Comparison of ENCODE assay signal across 18 cellular contexts in genomic region chr3:190008432-190008831, GRCh38.
DNase-seq lines count a peak whose midpoint lies in the region; TF ChIP-seq lines count a peak whose summit lies in the region.
"Had no signal": no experiment of that assay in that cellular context is flagged by ENCODE, and none has a peak within 500 bp of the region (broad histone marks: within the 10 kb centered on the region; RNA-seq: fewer than 3 reads in every experiment).

No MANE protein-coding gene starts in this region.

- H4K91ac ChIP-seq in H9 (ENCODE audit: insufficient read length, low read depth, low read length) = no peak overlapping the region

- H3K9me3 Mint-ChIP-seq in H9 = no peaks in the 10 kb centered on the region
- H3K9me3 Mint-ChIP-seq in activated naive CD4-positive, alpha-beta T cell treated with anti-CD3 and anti-CD28 coated beads, Interleukin-2, amount 10 ng/mL, durations not matched to agents 7 days and 5 days = no peaks in the 10 kb centered on the region
- H3K9me3 Mint-ChIP-seq: CD14-positive monocyte had no signal

- no peak overlapping the region for H2BK5ac ChIP-seq in H9 (ENCODE audit: insufficient read length, low read length)

- no peak overlapping the region for H4K8ac ChIP-seq in H9 (replicated peaks; ENCODE audit: insufficient read length, low read depth, low read length)

- H4K5ac ChIP-seq in H9 (ENCODE audit: insufficient read length, low read depth, low read length) = no peak overlapping the region

- no peak overlapping the region for H3K18ac ChIP-seq in H9 (ENCODE audit: insufficient read length, low read depth, low read length)

- H3K27me3 ChIP-seq in AG04450 (ENCODE audit: control insufficient read depth, insufficient read depth, low read length) (no peaks in the 10 kb centered on the region), H9 (ENCODE audit: insufficient read depth, low read length) (no peaks in the 10 kb centered on the region)

- H3K9me3 ChIP-seq in AG04450 (ENCODE audit: control insufficient read depth, insufficient read depth, low read length) (no peaks in the 10 kb centered on the region), H9 (ENCODE audit: control insufficient read depth, low read depth, low read length) (no peaks in the 10 kb centered on the region)
- H3K9me3 ChIP-seq: A549 had no signal

- CTCF ChIA-PET in AG04450 (lab: Charles Lee) = interaction anchor here (1.1 to 1.6 kb wide), 2 partner anchors 112 to 216 kb away, joined by 3 read pairs; partner anchors contain the start of gene P3H2
- CTCF ChIA-PET in activated naive CD4-positive, alpha-beta T cell treated with anti-CD3 and anti-CD28 coated beads, Interleukin-2, amount 10 ng/mL, durations not matched to agents 7 days and 5 days (lab: Charles Lee) = no interaction called here

- H2BK20ac ChIP-seq in H9 (ENCODE audit: low read depth, low read length, poor library complexity, severe bottlenecking) = peak overlapping the region; percentile 64

- H2BK120ac ChIP-seq in H9 (ENCODE audit: low read depth, low read length, poor library complexity, severe bottlenecking) = no peak overlapping the region

- no peak overlapping the region for H2BK15ac ChIP-seq in H9 (ENCODE audit: low read depth, low read length)

- H3K14ac ChIP-seq in H9 (ENCODE audit: insufficient read depth, low read length) = no peak overlapping the region

- H3K36me3 Mint-ChIP-seq in H9 (ENCODE audit: insufficient read depth in 1 of 3, low read depth in 3 of 3) = 0 out of 7 replicates have a peak, but pooled peaks cover 0 to 4% (median 0%) of the 10 kb centered on the region in 3 experiments
- H3K36me3 Mint-ChIP-seq in activated naive CD4-positive, alpha-beta T cell treated with anti-CD3 and anti-CD28 coated beads, Interleukin-2, amount 10 ng/mL, durations not matched to agents 7 days and 5 days = no peaks in the 10 kb centered on the region
- H3K36me3 Mint-ChIP-seq: CD14-positive monocyte had no signal

- peaks cover 43 to 54% of the 10 kb centered on the region in 2 experiments for H3K4me1 Mint-ChIP-seq in H9
- no peaks in the 10 kb centered on the region for H3K4me1 Mint-ChIP-seq in activated naive CD4-positive, alpha-beta T cell treated with anti-CD3 and anti-CD28 coated beads, Interleukin-2, amount 10 ng/mL, durations not matched to agents 7 days and 5 days
- H3K4me1 Mint-ChIP-seq: CD14-positive monocyte had no signal

- H3K4me1 ChIP-seq in H9 (ENCODE audit: insufficient read depth, low read length) = peaks cover 2% of the 10 kb centered on the region; the same call in 1 of the 2 replicates

- H3K4me3 ChIP-seq in AG04450 (ENCODE audit: low read depth, low read length) = no peak overlapping the region
- no peak overlapping the region for H3K4me3 ChIP-seq in astrocyte of the cerebellum (ENCODE audit: low read depth, low read length)
- H3K4me3 ChIP-seq: A549, K562 had no signal

- H2AFZ ChIP-seq in H9 (ENCODE audit: low read length) = no peak overlapping the region

- TF ChIP-seq CTCF in AG04450 (IDR thresholded peaks at IDR 0.05; ENCODE audit: low read depth, low read length) (no peak), H9 (conservative IDR thresholded peaks at IDR 0.05) (no peak), astrocyte of the cerebellum (IDR thresholded peaks at IDR 0.05; ENCODE audit: low read depth, low read length, missing control alignments) (no peak)

- POLR2A ChIA-PET in AG04450 (lab: Yijun Ruan, JAX) = interaction anchor here (1.1 kb wide), 1 partner anchor 56 kb away, joined by 3 read pairs; no protein-coding TSS in a partner anchor

- H3K23me2 ChIP-seq in H9 (ENCODE audit: insufficient read length, low read depth, low read length, poor library complexity, severe bottlenecking) = no peaks in the 10 kb centered on the region

- H3T11ph ChIP-seq in H9 (ENCODE audit: low read length) = no peak overlapping the region

- no peaks in the 10 kb centered on the region for H4K20me1 ChIP-seq in H9 (ENCODE audit: control insufficient read depth, insufficient read depth, insufficient read length)

- no peak overlapping the region for H3K56ac ChIP-seq in H9 (ENCODE audit: insufficient read length, low read depth, low read length)

- H3K23ac ChIP-seq in H9 (ENCODE audit: insufficient read length, low read depth, low read length) = no peak overlapping the region

- no peak overlapping the region for H3K4me3 Mint-ChIP-seq in H9
- no peak overlapping the region for H3K4me3 Mint-ChIP-seq in activated naive CD4-positive, alpha-beta T cell treated with anti-CD3 and anti-CD28 coated beads, Interleukin-2, amount 10 ng/mL, durations not matched to agents 7 days and 5 days
- H3K4me3 Mint-ChIP-seq: CD14-positive monocyte had no signal

- in situ Hi-C loops in astrocyte of the cerebellum (cut with HindIII; ENCODE audit: low sequenced_read_pairs) = no loop called here

- H3K9ac ChIP-seq in H9 (ENCODE audit: extremely low read depth, insufficient read length, low read length) = no peak overlapping the region

- no peak overlapping the region for H2BK12ac ChIP-seq in H9 (ENCODE audit: insufficient read length, low read depth, low read length)

- no peak overlapping the region for H2AK5ac ChIP-seq in H9 (ENCODE audit: insufficient read length, low read length)

- no peak overlapping the region for H3K4me2 ChIP-seq in H9 (ENCODE audit: insufficient read depth, insufficient read length, low read length)
- H3K4me2 ChIP-seq: A549 had no signal

- no peaks in the 10 kb centered on the region for H3K79me1 ChIP-seq in H9 (ENCODE audit: insufficient read depth, low read depth, low read length, poor library complexity, severe bottlenecking)

- no peaks in the 10 kb centered on the region for H3K27me3 Mint-ChIP-seq in H9 (ENCODE audit: low read depth)
- H3K27me3 Mint-ChIP-seq in activated naive CD4-positive, alpha-beta T cell treated with anti-CD3 and anti-CD28 coated beads, Interleukin-2, amount 10 ng/mL, durations not matched to agents 7 days and 5 days = no peaks in the 10 kb centered on the region

- no peak overlapping the region for H3K27ac ChIP-seq in AG04450 (ENCODE audit: low read depth, low read length)
- H3K27ac ChIP-seq in H9 (ENCODE audit: insufficient read length, low read depth, low read length) = no peak overlapping the region

- DNase-seq in AG04450 (ENCODE audit: low read depth, low spot score) = peak; percentile 30
- no peak for DNase-seq in H9
- peak; percentile 43 for DNase-seq in astrocyte of the cerebellum (ENCODE audit: low read depth)
- DNase-seq in middle frontal gyrus (ENCODE audit: extremely low spot score, low spot score) = peak; percentile 20
- no peak for DNase-seq in kidney tubule cell (ENCODE audit: low spot score)
- DNase-seq in activated naive CD4-positive, alpha-beta T cell treated with anti-CD3 and anti-CD28 coated beads, Interleukin-2, amount 10 ng/mL, durations not matched to agents 7 days and 5 days = no peak
- no peak for DNase-seq in 8988T
- no peak for DNase-seq in NCI-H2196 treated with DMSO at 0.1 percent for 48 hours (lab: John Stamatoyannopoulos, UW; ENCODE audit: unreplicated experiment)
- DNase-seq: DMS 273 treated with DMSO at 0.1 percent for 48 hours, GDM1, MV-4-11, NCI-H1417 treated with DMSO at 0.1 percent for 48 hours, NCI-H1930, NCI-H2171, NCI-H774 had no signal

- no peak overlapping the region for H3K4ac ChIP-seq in H9 (ENCODE audit: low read depth, low read length)

- H3K27ac Mint-ChIP-seq in H9 = peak overlapping the region in 1 of 3 experiments; percentile 24; a peak in 1 of 7 replicates
- no peak overlapping the region for H3K27ac Mint-ChIP-seq in activated naive CD4-positive, alpha-beta T cell treated with anti-CD3 and anti-CD28 coated beads, Interleukin-2, amount 10 ng/mL, durations not matched to agents 7 days and 5 days
- H3K27ac Mint-ChIP-seq: CD14-positive monocyte had no signal

- no peaks in the 10 kb centered on the region for H3K79me2 ChIP-seq in H9 (ENCODE audit: insufficient read depth, low read length)

- no CpG with 5 or more reads among the region's 2 CpGs for WGBS in H9 (ENCODE audit: extremely low coverage, insufficient read length, low lambda C conversion rate)

Comparison
In these comparisons a context has a peak if more than half of its experiments do, and no peak if none do; other contexts are left out.
1. DNase-seq: peak in AG04450 (single experiment), astrocyte of the cerebellum (single experiment) and middle frontal gyrus (single experiment); none in H9 (single experiment), kidney tubule cell (single experiment), activated naive CD4-positive, alpha-beta T cell treated with anti-CD3 and anti-CD28 coated beads, Interleukin-2, amount 10 ng/mL, durations not matched to agents 7 days and 5 days (single experiment), 8988T (single experiment) and NCI-H2196 treated with DMSO at 0.1 percent for 48 hours (single experiment).